26 cellular contexts compared by ENCODE assay signal in genomic region chr16:931651-932500, GRCh38. TPM values are rescaled to one million over a fixed set of nuclear protein-coding genes. Genes with fewer than 3 reads are reported as not detected.
A peak's percentile ranks its signal among the peaks of the same experiment; 100 is the strongest.
DNase-seq lines count a peak whose midpoint lies in the region; ATAC-seq and TF ChIP-seq lines count a peak whose summit lies in the region.
"Had no signal": no experiment of that assay in that cellular context is flagged by ENCODE, and none has a peak within 500 bp of the region (broad histone marks: within the 10 kb centered on the region; RNA-seq: fewer than 3 reads in every experiment).

No MANE protein-coding gene starts in this region.

- POLR2A ChIA-PET in GM10248 (lab: Yijun Ruan, JAX) = no interaction called here

- no peak for TF ChIP-seq CTCF in progenitor cell of endocrine pancreas (IDR thresholded peaks at IDR 0.05; ENCODE audit: unreplicated experiment)
- TF ChIP-seq CTCF in GM10248 (IDR thresholded peaks at IDR 0.05; ENCODE audit: control extremely low read depth, extremely low read depth, low read depth, missing control alignments) = no peak

- CTCF ChIA-PET in GM10248 (lab: Yijun Ruan, JAX) = no interaction called here

- no peak for ATAC-seq in HG02571 (IDR thresholded peaks at IDR 0.05; ENCODE audit: unreplicated experiment)
- ATAC-seq: activated naive CD8-positive, alpha-beta T cell treated with anti-CD3 and anti-CD28 coated beads, Interleukin-2, amount 50 U/mL, for 24 hours; GM12878; naive thymus-derived CD8-positive, alpha-beta T cell; right lobe of liver; SK-N-SH treated with all-trans-retinoic acid at 6 μM for 48 hours; stimulated activated effector memory CD8-positive, alpha-beta T cell treated with anti-CD3 and anti-CD28 coated beads, Interleukin-12 subunit alpha, Interleukin-12 subunit beta, amount 100 ng/mL, for 72 hours; T-helper 17 cell had no signal

- H3K36me3 Mint-ChIP-seq in progenitor cell of endocrine pancreas (ENCODE audit: insufficient read depth) = peaks cover 6% of the 10 kb centered on the region
- H3K36me3 Mint-ChIP-seq: type B pancreatic cell had no signal

- H3K27ac Mint-ChIP-seq in progenitor cell of endocrine pancreas = peak overlapping the region; percentile 27
- H3K27ac Mint-ChIP-seq: activated naive CD8-positive, alpha-beta T cell treated with anti-CD3 and anti-CD28 coated beads, Interleukin-2, amount 50 U/mL, for 24 hours; activated T-cell treated with anti-CD3 and anti-CD28 coated beads, Interleukin-2, amount 50 U/mL, for 24 hours; naive thymus-derived CD8-positive, alpha-beta T cell; stimulated activated effector memory CD8-positive, alpha-beta T cell treated with anti-CD3 and anti-CD28 coated beads, Interleukin-12 subunit alpha, Interleukin-12 subunit beta, amount 100 ng/mL, for 72 hours; T-helper 17 cell; type B pancreatic cell had no signal

- no peak overlapping the region for H3K4me3 Mint-ChIP-seq in progenitor cell of endocrine pancreas (ENCODE audit: low read depth)
- H3K4me3 Mint-ChIP-seq: activated naive CD8-positive, alpha-beta T cell treated with anti-CD3 and anti-CD28 coated beads, Interleukin-2, amount 50 U/mL, for 24 hours; activated T-cell treated with anti-CD3 and anti-CD28 coated beads, Interleukin-2, amount 50 U/mL, for 24 hours; CD14-positive monocyte; naive thymus-derived CD8-positive, alpha-beta T cell; stimulated activated effector memory CD8-positive, alpha-beta T cell treated with anti-CD3 and anti-CD28 coated beads, Interleukin-12 subunit alpha, Interleukin-12 subunit beta, amount 100 ng/mL, for 72 hours; T-helper 17 cell; type B pancreatic cell had no signal

- DNase-seq in COR-L47 (lab: John Stamatoyannopoulos, UW) (peak; percentile 27), NCI-H526 (lab: John Stamatoyannopoulos, UW) (peak; percentile 9 to 51), glomerular visceral epithelial cell (ENCODE audit: extremely low spot score) (peak; percentile 6), progenitor cell of endocrine pancreas (ENCODE audit: low spot score, unreplicated experiment) (no peak), DMS114 treated with DMSO at 0.1 percent for 48 hours (lab: John Stamatoyannopoulos, UW; ENCODE audit: unreplicated experiment) (no peak), GM10248 (ENCODE audit: extremely low spot score) (no peak)
- DNase-seq: activated CD8-positive, alpha-beta memory T cell treated with anti-CD3 and anti-CD28 coated beads for 24 hours; activated naive CD8-positive, alpha-beta T cell treated with anti-CD3 and anti-CD28 coated beads, Interleukin-2, amount 50 U/mL, for 24 hours; activated T-cell treated with anti-CD3 and anti-CD28 coated beads, Interleukin-2, amount 50 U/mL, for 24 hours; GOT3; midbrain; NCI-H1048; NCI-H187; NCI-H226; OCI-M1; right lobe of liver; stimulated activated CD4-positive, alpha-beta T cell treated with anti-CD3 and anti-CD28 coated beads, Interleukin-4, amount 100 ng/mL, for 1 hour; substantia nigra; T-helper 17 cell had no signal

- H3K4me1 Mint-ChIP-seq in progenitor cell of endocrine pancreas (ENCODE audit: low read depth) = no peaks in the 10 kb centered on the region
- H3K4me1 Mint-ChIP-seq: CD14-positive monocyte had no signal

- no peaks in the 10 kb centered on the region for H3K27me3 Mint-ChIP-seq in progenitor cell of endocrine pancreas
- H3K27me3 Mint-ChIP-seq: activated naive CD8-positive, alpha-beta T cell treated with anti-CD3 and anti-CD28 coated beads, Interleukin-2, amount 50 U/mL, for 24 hours; activated T-cell treated with anti-CD3 and anti-CD28 coated beads, Interleukin-2, amount 50 U/mL, for 24 hours; naive thymus-derived CD8-positive, alpha-beta T cell; T-helper 17 cell; type B pancreatic cell had no signal

- H3K9me3 Mint-ChIP-seq in progenitor cell of endocrine pancreas (ENCODE audit: low read depth) = no peaks in the 10 kb centered on the region
- H3K9me3 Mint-ChIP-seq: activated naive CD8-positive, alpha-beta T cell treated with anti-CD3 and anti-CD28 coated beads, Interleukin-2, amount 50 U/mL, for 24 hours; activated T-cell treated with anti-CD3 and anti-CD28 coated beads, Interleukin-2, amount 50 U/mL, for 24 hours; naive thymus-derived CD8-positive, alpha-beta T cell; stimulated activated effector memory CD8-positive, alpha-beta T cell treated with anti-CD3 and anti-CD28 coated beads, Interleukin-12 subunit alpha, Interleukin-12 subunit beta, amount 100 ng/mL, for 72 hours; type B pancreatic cell had no signal

RNA-seq across cellular contexts. Expression of gene LMF1, which starts 38.9 kb away (rescaled TPM):
- 26.2 and 28.2 TPM in 2 replicates for total RNA-seq in progenitor cell of endocrine pancreas

RNA-seq across cellular contexts. Expression of gene SOX8, which starts 49.7 kb away (rescaled TPM):
- 6.7 and 7.1 TPM in 2 replicates for total RNA-seq in progenitor cell of endocrine pancreas
- total RNA-seq: GM12878 had no signal

Comparison
In these comparisons a context has a peak if more than half of its experiments do, and no peak if none do; other contexts are left out.
1. DNase-seq: peak in COR-L47 (single experiment), NCI-H526 (2 of 2) and glomerular visceral epithelial cell (single experiment); none in progenitor cell of endocrine pancreas (single experiment), DMS114 treated with DMSO at 0.1 percent for 48 hours (single experiment) and GM10248 (single experiment).